In the genomic region with DNA sequence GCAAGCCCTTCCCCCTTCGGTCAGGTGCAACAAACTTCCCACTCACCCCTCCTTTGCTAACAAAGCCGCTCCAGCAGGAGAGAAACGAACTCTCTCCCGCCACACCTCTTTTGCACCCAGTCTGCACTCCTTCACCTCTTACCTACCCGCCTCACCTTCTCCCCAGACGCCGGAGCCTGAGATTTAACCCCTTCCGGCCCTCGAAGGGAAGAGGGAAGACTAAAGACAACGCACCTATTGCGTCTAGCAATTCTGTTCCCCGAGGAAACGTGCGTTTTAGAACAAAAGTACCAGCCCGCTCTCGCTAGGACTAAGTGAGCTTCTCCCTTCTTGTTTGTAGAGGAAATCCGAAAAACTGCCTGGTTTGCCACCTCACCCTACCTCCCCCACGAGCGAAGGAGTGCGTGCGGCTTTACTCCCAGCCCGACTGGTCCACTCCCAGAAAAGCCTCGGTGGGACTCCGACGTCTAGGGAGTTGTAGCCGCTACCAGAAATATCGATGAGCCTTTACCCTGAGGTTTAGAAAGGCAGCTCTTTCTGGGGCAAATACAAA, we compare ENCODE assay signal across 8 cellular contexts. TPM values are rescaled to one million over a fixed set of nuclear protein-coding genes. Genes with fewer than 3 reads are reported as not detected.
A peak's percentile ranks its signal among the peaks of the same experiment; 100 is the strongest.
DNase-seq lines count a peak whose midpoint lies in the region; ATAC-seq and TF ChIP-seq lines count a peak whose summit lies in the region.

No MANE protein-coding gene starts in this region.

- H3K36me3 ChIP-seq in ectodermal cell (ENCODE audit: control insufficient read depth, insufficient read depth, low read length) (peaks cover 7% of the 10 kb centered on the region), lower lobe of right lung (no peaks in the 10 kb centered on the region)

- no peak for TF ChIP-seq CTCF in CD14-positive monocyte (IDR thresholded peaks at IDR 0.05)
- TF ChIP-seq CTCF in lower lobe of right lung (IDR thresholded peaks at IDR 0.05) = no peak

- CTCF ChIA-PET in activated CD4-positive, alpha-beta memory T cell treated with anti-CD3 and anti-CD28 coated beads for 36 hours (lab: Charles Lee) = interaction anchor here (0.6 to 0.9 kb wide), 2 partner anchors 18 to 312 kb away, joined by 3 to 5 read pairs; no protein-coding TSS in a partner anchor

- peak overlapping the region; percentile 74 for H3K27ac ChIP-seq in ectodermal cell (ENCODE audit: insufficient read depth, low read depth, low read length, poor library complexity, severe bottlenecking)
- H3K27ac ChIP-seq in lower lobe of right lung = peak overlapping the region; percentile 88

- ATAC-seq in GM19351 (IDR thresholded peaks at IDR 0.05; ENCODE audit: unreplicated experiment) (peak; percentile 62), HG03469 (IDR thresholded peaks at IDR 0.05; ENCODE audit: unreplicated experiment) (peak; percentile 27), lower lobe of right lung (peak; percentile 89 to 90)

- POLR2A ChIA-PET in activated CD4-positive, alpha-beta memory T cell treated with anti-CD3 and anti-CD28 coated beads for 36 hours (lab: Charles Lee) = interaction anchor here (0.7 to 1.4 kb wide), 5 partner anchors 128 to 261 kb away, joined by 3 to 6 read pairs (median 3); a partner anchor contains a TSS

- H3K27ac Mint-ChIP-seq in CD14-positive monocyte = peak overlapping the region; percentile 88 to 97 (median 93)
- peak overlapping the region; percentile 96 for H3K27ac Mint-ChIP-seq in activated CD4-positive, alpha-beta memory T cell treated with anti-CD3 and anti-CD28 coated beads for 36 hours

- intact Hi-C loops in CD14-positive monocyte (cut with micrococcal nuclease) (loop anchor here in 1 of 2 donors (5.0 kb wide), 1 partner anchor 50 kb away; a partner anchor contains a TSS), lower lobe of right lung (cut with DNase I) (no loop called here)
- intact Hi-C loops in activated CD4-positive, alpha-beta memory T cell treated with anti-CD3 and anti-CD28 coated beads for 36 hours (cut with micrococcal nuclease) = loop anchor here (1.0 to 10.0 kb wide), 10 partner anchors 40 to 1178 kb away; a partner anchor contains a TSS

- H3K27me3 ChIP-seq in ectodermal cell (ENCODE audit: control insufficient read depth, insufficient read depth, low read length, poor library complexity, severe bottlenecking) (no peaks in the 10 kb centered on the region), lower lobe of right lung (ENCODE audit: low read depth) (no peaks in the 10 kb centered on the region)

- H3K9me3 Mint-ChIP-seq in CD14-positive monocyte = peaks cover 0 to 4% (median 2%) of the 10 kb centered on the region in 7 donors
- no peaks in the 10 kb centered on the region for H3K9me3 Mint-ChIP-seq in activated CD4-positive, alpha-beta memory T cell treated with anti-CD3 and anti-CD28 coated beads for 36 hours

- no peaks in the 10 kb centered on the region for H3K9me3 ChIP-seq in ectodermal cell (ENCODE audit: control insufficient read depth, low read length)
- no peaks in the 10 kb centered on the region for H3K9me3 ChIP-seq in lower lobe of right lung

- no peaks in the 10 kb centered on the region for H3K27me3 Mint-ChIP-seq in CD14-positive monocyte (ENCODE audit: low read depth in 3 of 3)
- H3K27me3 Mint-ChIP-seq in activated CD4-positive, alpha-beta memory T cell treated with anti-CD3 and anti-CD28 coated beads for 36 hours = no peaks in the 10 kb centered on the region

- H3K4me1 Mint-ChIP-seq in CD14-positive monocyte = peaks cover 53% of the 10 kb centered on the region
- peaks cover 35% of the 10 kb centered on the region for H3K4me1 Mint-ChIP-seq in activated CD4-positive, alpha-beta memory T cell treated with anti-CD3 and anti-CD28 coated beads for 36 hours (ENCODE audit: low read depth)

- H3K4me1 ChIP-seq in ectodermal cell (ENCODE audit: control insufficient read depth, insufficient read depth, low read length) = no peaks in the 10 kb centered on the region
- peaks cover 32% of the 10 kb centered on the region for H3K4me1 ChIP-seq in lower lobe of right lung

- peaks cover 13 to 16% of the 10 kb centered on the region in 2 donors for H3K36me3 Mint-ChIP-seq in CD14-positive monocyte
- peaks cover 10% of the 10 kb centered on the region for H3K36me3 Mint-ChIP-seq in activated CD4-positive, alpha-beta memory T cell treated with anti-CD3 and anti-CD28 coated beads for 36 hours

- WGBS in ectodermal cell, 2 experiments = 0% methylated on average over 27 of the region's 27 CpGs

- H3K4me3 Mint-ChIP-seq in CD14-positive monocyte = peak overlapping the region; percentile 99
- H3K4me3 Mint-ChIP-seq in activated CD4-positive, alpha-beta memory T cell treated with anti-CD3 and anti-CD28 coated beads for 36 hours = peak overlapping the region; percentile 94

- H3K4me3 ChIP-seq in ectodermal cell (ENCODE audit: insufficient read depth, low read depth, low read length) = peak overlapping the region; percentile 71
- peak overlapping the region; percentile 91 for H3K4me3 ChIP-seq in lower lobe of right lung

- DNase-seq in CD14-positive monocyte (ENCODE audit: low spot score) (no peak), NCI-H69 (lab: John Stamatoyannopoulos, UW) (peak; percentile 87), lower lobe of right lung (peak; percentile 79)
- DNase-seq in activated CD4-positive, alpha-beta memory T cell treated with anti-CD3 and anti-CD28 coated beads for 36 hours = peak; percentile 79
- DNase-seq in stimulated activated CD4-positive, alpha-beta T cell treated with anti-CD3 and anti-CD28 coated beads, TNF-alpha, amount 100 ng/mL, for 24 hours (ENCODE audit: low read depth in 3 of 3) = peak; percentile 38 to 66 (median 57)

RNA-seq across cellular contexts. Expression of a gene that starts 0.4 kb away (rescaled TPM):
- polyA plus RNA-seq in CD14-positive monocyte = 1 to 10 TPM; 4.8 to 5.7 TPM
- total RNA-seq in activated CD4-positive, alpha-beta memory T cell treated with anti-CD3 and anti-CD28 coated beads for 36 hours = 10 to 100 TPM; 18.4 to 18.7 TPM
- polyA plus RNA-seq in ectodermal cell (2013, experiment 1 of 4) = 25.3 TPM
- 28.1 TPM for polyA plus RNA-seq in ectodermal cell (2013, experiment 2 of 4)
- 24.6 TPM for polyA plus RNA-seq in ectodermal cell (2013, experiment 3 of 4)
- 30.0 TPM for polyA plus RNA-seq in ectodermal cell (2013, experiment 4 of 4)
- total RNA-seq in lower lobe of right lung = 25.8 TPM

RNA-seq across cellular contexts. Expression of a gene that starts 1.0 kb away (rescaled TPM):
- 1 to 10 TPM; 2.8 to 3.0 TPM for polyA plus RNA-seq in CD14-positive monocyte
- total RNA-seq in activated CD4-positive, alpha-beta memory T cell treated with anti-CD3 and anti-CD28 coated beads for 36 hours = 1 to 10 TPM; 8.1 to 8.9 TPM
- 6.7 TPM for polyA plus RNA-seq in ectodermal cell (2013, experiment 1 of 4)
- 7.0 TPM for polyA plus RNA-seq in ectodermal cell (2013, experiment 2 of 4)
- 8.3 TPM for polyA plus RNA-seq in ectodermal cell (2013, experiment 3 of 4)
- 7.7 TPM for polyA plus RNA-seq in ectodermal cell (2013, experiment 4 of 4)
- total RNA-seq in lower lobe of right lung = 8.5 TPM

RNA-seq across cellular contexts. Expression of a gene that starts 48.6 kb away (rescaled TPM):
- polyA plus RNA-seq in CD14-positive monocyte = 1 to 10 TPM; 1.9 to 3.5 TPM
- 1 to 10 TPM; 5.3 to 5.9 TPM for total RNA-seq in activated CD4-positive, alpha-beta memory T cell treated with anti-CD3 and anti-CD28 coated beads for 36 hours
- 32.3 TPM for polyA plus RNA-seq in ectodermal cell (2013, experiment 1 of 4)
- polyA plus RNA-seq in ectodermal cell (2013, experiment 2 of 4) = 39.5 TPM
- polyA plus RNA-seq in ectodermal cell (2013, experiment 3 of 4) = 28.8 TPM
- 29.4 TPM for polyA plus RNA-seq in ectodermal cell (2013, experiment 4 of 4)
- 13.8 TPM for total RNA-seq in lower lobe of right lung

Comparison
In these comparisons a context has a peak if more than half of its experiments do, and no peak if none do; other contexts are left out.
1. ATAC-seq: peak in every context shown above with its lines; median percentile 90 in lower lobe of right lung; 62 in GM19351; 27 in HG03469.